8 cellular contexts compared by ENCODE assay signal in genomic region chr11:12599408-12600143, GRCh38.
DNase-seq lines count a peak whose midpoint lies in the region; ATAC-seq and TF ChIP-seq lines count a peak whose summit lies in the region.

No MANE protein-coding gene starts in this region.

- DNase-seq in DMS153 (lab: John Stamatoyannopoulos, UW) (peak; percentile 73), NT2/D1 (ENCODE audit: low read depth, low spot score) (peak; percentile 22), hepatic stellate cell (ENCODE audit: low spot score) (peak; percentile 10)
- peak; percentile 52 for DNase-seq in activated naive CD4-positive, alpha-beta T cell treated with anti-CD3 and anti-CD28 coated beads, Interleukin-2, amount 10 ng/mL, durations not matched to agents 7 days and 5 days
- DNase-seq in stimulated activated CD4-positive, alpha-beta T cell treated with anti-CD3 and anti-CD28 coated beads, Interleukin-2, amount 100 ng/mL, for 24 hours = peak; percentile 57 to 65

- no peaks in the 10 kb centered on the region for H3K9me3 Mint-ChIP-seq in activated naive CD4-positive, alpha-beta T cell treated with anti-CD3 and anti-CD28 coated beads, Interleukin-2, amount 10 ng/mL, durations not matched to agents 7 days and 5 days

- H3K36me3 Mint-ChIP-seq in activated naive CD4-positive, alpha-beta T cell treated with anti-CD3 and anti-CD28 coated beads, Interleukin-2, amount 10 ng/mL, durations not matched to agents 7 days and 5 days = no peaks in the 10 kb centered on the region

- H3K9me3 ChIP-seq in HEK293 (ENCODE audit: control insufficient read depth, insufficient read depth, low read depth, low read length) = no peaks in the 10 kb centered on the region
- no peaks in the 10 kb centered on the region for H3K9me3 ChIP-seq in NT2/D1 (ENCODE audit: insufficient read depth, low read length)

- no peaks in the 10 kb centered on the region for H3K36me3 ChIP-seq in HEK293 (ENCODE audit: control insufficient read depth in 2 of 2, insufficient read depth in 1 of 2, low read length in 2 of 2)
- no peaks in the 10 kb centered on the region for H3K36me3 ChIP-seq in NT2/D1 (ENCODE audit: insufficient read depth, insufficient read length, low read length)

- ATAC-seq in HG03442 (IDR thresholded peaks at IDR 0.05; ENCODE audit: unreplicated experiment) (no peak), GM19467 (IDR thresholded peaks at IDR 0.05; ENCODE audit: unreplicated experiment) (no peak)

- POLR2A ChIA-PET in HEK293 (lab: Yijun Ruan, JAX) = no interaction called here

- no peaks in the 10 kb centered on the region for H3K27me3 ChIP-seq in NT2/D1 (ENCODE audit: insufficient read depth, insufficient read length)

- H3K9ac ChIP-seq in NT2/D1 (ENCODE audit: insufficient read length, low read depth) = no peak overlapping the region

- no peak for TF ChIP-seq CTCF in HEK293 (tag by site-specific recombination; IDR thresholded peaks at IDR 0.05)

- CTCF ChIA-PET in HEK293 (lab: Yijun Ruan, JAX) = interaction anchor here (0.5 to 2.0 kb wide), 22 partner anchors 10 to 639 kb away, joined by 3 to 14 read pairs (median 3); no protein-coding TSS in a partner anchor
- CTCF ChIA-PET in activated naive CD4-positive, alpha-beta T cell treated with anti-CD3 and anti-CD28 coated beads, Interleukin-2, amount 10 ng/mL, durations not matched to agents 7 days and 5 days (lab: Charles Lee) = interaction anchor here (0.6 to 3.8 kb wide), 18 partner anchors 11 to 793 kb away, joined by 3 to 72 read pairs (median 4); no protein-coding TSS in a partner anchor

- H3K27ac Mint-ChIP-seq in activated naive CD4-positive, alpha-beta T cell treated with anti-CD3 and anti-CD28 coated beads, Interleukin-2, amount 10 ng/mL, durations not matched to agents 7 days and 5 days = no peak overlapping the region

- peaks cover 15% of the 10 kb centered on the region for H3K4me1 Mint-ChIP-seq in activated naive CD4-positive, alpha-beta T cell treated with anti-CD3 and anti-CD28 coated beads, Interleukin-2, amount 10 ng/mL, durations not matched to agents 7 days and 5 days

- no peak overlapping the region for H3K4me3 ChIP-seq in HEK293 (ENCODE audit: low read depth, low read length)
- H3K4me3 ChIP-seq in NT2/D1 (ENCODE audit: insufficient read length, low read depth) = no peak overlapping the region

- peaks cover 15% of the 10 kb centered on the region for H3K27me3 Mint-ChIP-seq in activated naive CD4-positive, alpha-beta T cell treated with anti-CD3 and anti-CD28 coated beads, Interleukin-2, amount 10 ng/mL, durations not matched to agents 7 days and 5 days

- no peak overlapping the region for H3K27ac ChIP-seq in HEK293 (ENCODE audit: extremely low read depth, low read depth, low read length)

- H3K4me1 ChIP-seq in HEK293 (ENCODE audit: control insufficient read depth, insufficient read depth, low read length) (no peaks in the 10 kb centered on the region; the same call in 1 of the 2 replicates), NT2/D1 (ENCODE audit: insufficient read depth, insufficient read length) (no peaks in the 10 kb centered on the region)

- no peak overlapping the region for H3K4me3 Mint-ChIP-seq in activated naive CD4-positive, alpha-beta T cell treated with anti-CD3 and anti-CD28 coated beads, Interleukin-2, amount 10 ng/mL, durations not matched to agents 7 days and 5 days

TF ChIP-seq in HEK293, 187 proteins besides CTCF, POLR2A, EP300 and RAD21:
- TF ChIP-seq ZNF677 (tag by site-specific recombination; IDR thresholded peaks at IDR 0.05) = no peak
- TF ChIP-seq ZNF660 (tag by site-specific recombination; IDR thresholded peaks at IDR 0.05) = 0 out of 2 replicates have a peak, but pooled peaks have one; percentile 17

Comparison
In these comparisons a context has a peak if more than half of its experiments do, and no peak if none do; other contexts are left out.
1. DNase-seq: peak in every context shown above with its lines; median percentile 73 in DMS153; 61 in stimulated activated CD4-positive, alpha-beta T cell treated with anti-CD3 and anti-CD28 coated beads, Interleukin-2, amount 100 ng/mL, for 24 hours; 52 in activated naive CD4-positive, alpha-beta T cell treated with anti-CD3 and anti-CD28 coated beads, Interleukin-2, amount 10 ng/mL, durations not matched to agents 7 days and 5 days; 22 in NT2/D1; 10 in hepatic stellate cell.